Comparison of ENCODE assay signal across 19 cellular contexts in the genomic region with DNA sequence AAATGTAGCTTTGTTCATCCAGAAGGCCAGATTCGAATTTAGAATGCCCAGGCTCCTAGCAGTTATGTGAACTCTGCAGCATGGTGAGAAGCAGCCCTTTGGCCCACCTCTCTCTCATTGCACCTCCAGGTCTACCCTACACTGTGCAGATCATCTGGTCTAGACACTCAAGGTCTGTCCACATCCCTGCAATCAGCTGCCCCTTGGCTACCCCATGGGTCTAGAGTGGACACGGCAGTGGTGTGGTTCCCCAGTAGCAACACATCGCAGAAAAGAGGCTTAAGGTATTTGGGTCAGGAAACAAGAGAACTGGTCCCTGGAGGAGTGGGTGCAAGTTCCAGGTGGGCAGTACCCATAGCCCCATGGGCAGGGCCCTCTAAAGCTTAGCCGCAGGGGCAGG.
DNase-seq lines count a peak whose midpoint lies in the region; ATAC-seq and TF ChIP-seq lines count a peak whose summit lies in the region.
"Had no signal": no experiment of that assay in that cellular context is flagged by ENCODE, and none has a peak within 500 bp of the region (broad histone marks: within the 10 kb centered on the region; RNA-seq: fewer than 3 reads in every experiment).

No MANE protein-coding gene starts in this region.

- H2BK12ac ChIP-seq in neuronal stem cell (ENCODE audit: low read length): peak overlapping the region; percentile 8

- intact Hi-C loops in activated CD8-positive, alpha-beta T cell treated with anti-CD3 and anti-CD28 coated beads for 36 hours (cut with micrococcal nuclease): no loop called here

- no peak for ATAC-seq in activated CD8-positive, alpha-beta T cell treated with anti-CD3 and anti-CD28 coated beads, Interleukin-2, amount 10 ng/mL, durations not matched to agents 7 days and 5 days
- no peak for ATAC-seq in activated CD8-positive, alpha-beta T cell treated with anti-CD3 and anti-CD28 coated beads for 36 hours
- ATAC-seq in HG02588 (IDR thresholded peaks at IDR 0.05; ENCODE audit: unreplicated experiment): no peak
- ATAC-seq: A549, GM23338, HepG2 had no signal

- no peak overlapping the region for H3K4ac ChIP-seq in neuronal stem cell (ENCODE audit: low read length)

- H3K27me3 ChIP-seq in neuronal stem cell (ENCODE audit: control insufficient read depth in 3 of 3, insufficient read depth in 3 of 3, low read depth in 1 of 3, low read length in 3 of 3): peaks cover 0 to 4% (median 0%) of the 10 kb centered on the region in 3 experiments

- H4K8ac ChIP-seq in neuronal stem cell (ENCODE audit: low read depth, low read length): no peak overlapping the region

- no peak for TF ChIP-seq CTCF in activated CD8-positive, alpha-beta T cell treated with anti-CD3 and anti-CD28 coated beads for 36 hours (IDR thresholded peaks at IDR 0.05)

- no peak overlapping the region for H2AFZ ChIP-seq in neuronal stem cell (ENCODE audit: low read length)
- H2AFZ ChIP-seq: GM23338 had no signal

- no peaks in the 10 kb centered on the region for H3K36me3 ChIP-seq in neuronal stem cell (replicated peaks in 1 of 2; ENCODE audit: control insufficient read depth in 2 of 2, insufficient read depth in 2 of 2, low read length in 2 of 2)

- H3K18ac ChIP-seq in neuronal stem cell (ENCODE audit: low read length): peak overlapping the region; percentile 38

- no peak overlapping the region for H3K14ac ChIP-seq in neuronal stem cell (ENCODE audit: low read length)

- H3K27ac Mint-ChIP-seq in activated CD8-positive, alpha-beta T cell treated with anti-CD3 and anti-CD28 coated beads, Interleukin-2, amount 10 ng/mL, durations not matched to agents 7 days and 5 days: no peak overlapping the region
- no peak overlapping the region for H3K27ac Mint-ChIP-seq in activated CD8-positive, alpha-beta T cell treated with anti-CD3 and anti-CD28 coated beads for 36 hours
- H3K27ac Mint-ChIP-seq: GM23338 had no signal

- WGBS in neuronal stem cell (ENCODE audit: extremely low coverage in 2 of 2, insufficient read length in 2 of 2, insufficient replicate concordance in 1 of 2), 2 donors: no CpG with 5 or more reads among the region's 4 CpGs

- H2BK5ac ChIP-seq in neuronal stem cell (ENCODE audit: low read length): no peak overlapping the region

- peaks cover 2 to 14% of the 10 kb centered on the region in 2 donors for H3K4me1 ChIP-seq in neuronal stem cell (ENCODE audit: control insufficient read depth in 2 of 2, insufficient read depth in 1 of 2, low read depth in 1 of 2, low read length in 2 of 2)
- H3K4me1 ChIP-seq: A549 had no signal

- peak overlapping the region; percentile 32 for H2BK15ac ChIP-seq in neuronal stem cell (ENCODE audit: low read length)

- H3K4me1 Mint-ChIP-seq in activated CD8-positive, alpha-beta T cell treated with anti-CD3 and anti-CD28 coated beads, Interleukin-2, amount 10 ng/mL, durations not matched to agents 7 days and 5 days (ENCODE audit: low read depth): peaks cover 3% of the 10 kb centered on the region
- H3K4me1 Mint-ChIP-seq in activated CD8-positive, alpha-beta T cell treated with anti-CD3 and anti-CD28 coated beads for 36 hours (ENCODE audit: low read depth): peaks cover 34% of the 10 kb centered on the region
- H3K4me1 Mint-ChIP-seq: CD8-positive, alpha-beta memory T cell; GM23338 had no signal

- no peak overlapping the region for H3K4me3 ChIP-seq in neuronal stem cell (ENCODE audit: low read length in 2 of 2)
- H3K4me3 ChIP-seq: A549, GM23338 had no signal

- no peaks in the 10 kb centered on the region for H3K9me3 ChIP-seq in neuronal stem cell (replicated peaks in 1 of 2; ENCODE audit: control insufficient read depth in 2 of 2, insufficient read depth in 1 of 2, low read depth in 1 of 2, low read length in 2 of 2)
- H3K9me3 ChIP-seq: A549 had no signal

- no peaks in the 10 kb centered on the region for H3K9me3 Mint-ChIP-seq in activated CD8-positive, alpha-beta T cell treated with anti-CD3 and anti-CD28 coated beads, Interleukin-2, amount 10 ng/mL, durations not matched to agents 7 days and 5 days (ENCODE audit: insufficient read depth)
- peaks cover 12% of the 10 kb centered on the region for H3K9me3 Mint-ChIP-seq in activated CD8-positive, alpha-beta T cell treated with anti-CD3 and anti-CD28 coated beads for 36 hours
- H3K9me3 Mint-ChIP-seq: GM23338 had no signal

- H3K27ac ChIP-seq in neuronal stem cell (replicated peaks; ENCODE audit: low read length): no peak overlapping the region
- H3K27ac ChIP-seq: 22Rv1, A549 had no signal

- H2BK120ac ChIP-seq in neuronal stem cell (ENCODE audit: low read depth, low read length): no peak overlapping the region

- no peak overlapping the region for H3K9ac ChIP-seq in neuronal stem cell (ENCODE audit: low read depth, low read length, poor library complexity)

- H3K4me2 ChIP-seq in neuronal stem cell (ENCODE audit: insufficient read depth, low read length, poor library complexity, severe bottlenecking): no peak overlapping the region
- H3K4me2 ChIP-seq: A549, GM23338 had no signal

- CTCF ChIA-PET in activated CD8-positive, alpha-beta T cell treated with anti-CD3 and anti-CD28 coated beads, Interleukin-2, amount 10 ng/mL, durations not matched to agents 7 days and 5 days (lab: Charles Lee): no interaction called here
- CTCF ChIA-PET in activated CD8-positive, alpha-beta T cell treated with anti-CD3 and anti-CD28 coated beads for 36 hours (lab: Charles Lee): interaction anchor here (1.0 to 1.7 kb wide), 3 partner anchors 12 to 232 kb away, joined by 3 to 5 read pairs (median 3); no protein-coding TSS in a partner anchor

- no peaks in the 10 kb centered on the region for H3K79me1 ChIP-seq in neuronal stem cell (ENCODE audit: low read depth, low read length)

- peak overlapping the region; percentile 20 for H2AK5ac ChIP-seq in neuronal stem cell (ENCODE audit: low read depth, low read length)

- H3K27me3 Mint-ChIP-seq in activated CD8-positive, alpha-beta T cell treated with anti-CD3 and anti-CD28 coated beads, Interleukin-2, amount 10 ng/mL, durations not matched to agents 7 days and 5 days (ENCODE audit: low read depth): no peaks in the 10 kb centered on the region
- peaks cover 39% of the 10 kb centered on the region for H3K27me3 Mint-ChIP-seq in activated CD8-positive, alpha-beta T cell treated with anti-CD3 and anti-CD28 coated beads for 36 hours

- no peaks in the 10 kb centered on the region for H3K36me3 Mint-ChIP-seq in activated CD8-positive, alpha-beta T cell treated with anti-CD3 and anti-CD28 coated beads, Interleukin-2, amount 10 ng/mL, durations not matched to agents 7 days and 5 days (ENCODE audit: low read depth)
- H3K36me3 Mint-ChIP-seq in activated CD8-positive, alpha-beta T cell treated with anti-CD3 and anti-CD28 coated beads for 36 hours (ENCODE audit: low read depth): peaks cover 3% of the 10 kb centered on the region
- H3K36me3 Mint-ChIP-seq: CD4-positive, CD25-positive, alpha-beta regulatory T cell; IgD-negative memory B cell had no signal

- peak overlapping the region; percentile 27 for H4K91ac ChIP-seq in neuronal stem cell (ENCODE audit: low read depth, low read length, poor library complexity)

- POLR2A ChIA-PET in activated CD8-positive, alpha-beta T cell treated with anti-CD3 and anti-CD28 coated beads, Interleukin-2, amount 10 ng/mL, durations not matched to agents 7 days and 5 days (lab: Charles Lee): no interaction called here
- POLR2A ChIA-PET in activated CD8-positive, alpha-beta T cell treated with anti-CD3 and anti-CD28 coated beads for 36 hours (lab: Charles Lee): interaction anchor here (1.0 to 1.2 kb wide), 4 partner anchors 9 to 232 kb away, joined by 3 to 4 read pairs (median 3); no protein-coding TSS in a partner anchor

- DNase-seq in activated CD8-positive, alpha-beta T cell treated with anti-CD3 and anti-CD28 coated beads, Interleukin-2, amount 10 ng/mL, durations not matched to agents 7 days and 5 days: peak; percentile 5
- no peak for DNase-seq in activated CD8-positive, alpha-beta T cell treated with anti-CD3 and anti-CD28 coated beads for 36 hours
- peak; percentile 14 for DNase-seq in ecto neural progenitor cell (ENCODE audit: low spot score)
- DNase-seq in neuronal stem cell (ENCODE audit: low spot score): no peak
- DNase-seq in Ammon's horn (ENCODE audit: low spot score): no peak
- DNase-seq in amygdala (lab: John Stamatoyannopoulos, UW): no peak
- no peak for DNase-seq in foreskin melanocyte
- DNase-seq: AML-193; C1 segment of cervical spinal cord; CD4-positive, CD25-positive, alpha-beta regulatory T cell; CD8-positive, alpha-beta memory T cell; COR-L47; HCEC 1CT had no signal

- no peak overlapping the region for H3K4me3 Mint-ChIP-seq in activated CD8-positive, alpha-beta T cell treated with anti-CD3 and anti-CD28 coated beads, Interleukin-2, amount 10 ng/mL, durations not matched to agents 7 days and 5 days
- no peak overlapping the region for H3K4me3 Mint-ChIP-seq in activated CD8-positive, alpha-beta T cell treated with anti-CD3 and anti-CD28 coated beads for 36 hours
- H3K4me3 Mint-ChIP-seq: CD4-positive, CD25-positive, alpha-beta regulatory T cell; CD8-positive, alpha-beta memory T cell; GM23338 had no signal

- no peak overlapping the region for H3K23ac ChIP-seq in neuronal stem cell (ENCODE audit: low read depth, low read length, poor library complexity)

Comparison
In these comparisons a context has a peak if more than half of its experiments do, and no peak if none do; other contexts are left out.
1. DNase-seq: peak in activated CD8-positive, alpha-beta T cell treated with anti-CD3 and anti-CD28 coated beads, Interleukin-2, amount 10 ng/mL, durations not matched to agents 7 days and 5 days (single experiment) and ecto neural progenitor cell (single experiment); none in activated CD8-positive, alpha-beta T cell treated with anti-CD3 and anti-CD28 coated beads for 36 hours (single experiment), neuronal stem cell (single experiment), Ammon's horn (single experiment), amygdala (0 of 56) and foreskin melanocyte (single experiment).